Comparison of ENCODE assay signal across 1 cellular context in genomic region chr16:83946154-83946780, GRCh38.
TF ChIP-seq lines count a peak whose summit lies in the region.

No MANE protein-coding gene starts in this region.

TF ChIP-seq in HepG2, 621 proteins besides CTCF, POLR2A, EP300 and RAD21:
- TF ChIP-seq CSRNP1 (CRISPR knock-in tag; IDR thresholded peaks at IDR 0.05) (no peak), ZFP82 (CRISPR knock-in tag; IDR thresholded peaks at IDR 0.05; ENCODE audit: borderline replicate concordance) (no peak), SMAD9 (CRISPR knock-in tag; IDR thresholded peaks at IDR 0.05) (no peak), IRF9 (CRISPR knock-in tag; IDR thresholded peaks at IDR 0.05; ENCODE audit: borderline replicate concordance) (no peak), MLLT10 (CRISPR knock-in tag; IDR thresholded peaks at IDR 0.05) (no peak), ZNF552 (CRISPR knock-in tag; IDR thresholded peaks at IDR 0.05; ENCODE audit: borderline replicate concordance) (no peak), SRSF1 (optimal IDR thresholded peaks at IDR 0.05; ENCODE audit: low read depth, low read length) (peak; percentile 13), HNRNPL (IDR thresholded peaks at IDR 0.05; ENCODE audit: low read depth, low read length) (0 out of 2 replicates have a peak, but pooled peaks have one; percentile 18), ZBTB34 (CRISPR knock-in tag; IDR thresholded peaks at IDR 0.05) (no peak), ZNF768 (CRISPR knock-in tag; IDR thresholded peaks at IDR 0.05) (peak; percentile 98), FOSL2 (CRISPR knock-in tag; IDR thresholded peaks at IDR 0.05) (no peak), ZNF432 (CRISPR knock-in tag; IDR thresholded peaks at IDR 0.05; ENCODE audit: borderline replicate concordance) (no peak), ZC3H13 (CRISPR knock-in tag; IDR thresholded peaks at IDR 0.05) (no peak), PCBP1 (IDR thresholded peaks at IDR 0.05; ENCODE audit: borderline replicate concordance, low read depth, low read length) (0 out of 2 replicates have a peak, but pooled peaks have one; percentile 36), CREB1 (IDR thresholded peaks at IDR 0.05) (no peak), CREB1 (CRISPR knock-in tag; IDR thresholded peaks at IDR 0.05) (no peak), NR2F2 (IDR thresholded peaks at IDR 0.05; ENCODE audit: borderline replicate concordance, low read depth) (no peak), KLF11 (CRISPR knock-in tag; IDR thresholded peaks at IDR 0.05) (no peak), SOX6 (IDR thresholded peaks at IDR 0.05) (no peak), SOX6 (CRISPR knock-in tag; IDR thresholded peaks at IDR 0.05) (no peak), CREB3 (CRISPR knock-in tag; IDR thresholded peaks at IDR 0.05) (no peak), PAX8 (CRISPR knock-in tag; IDR thresholded peaks at IDR 0.05; ENCODE audit: borderline replicate concordance) (no peak), TCF7L2 (IDR thresholded peaks at IDR 0.05; ENCODE audit: low read depth, low read length) (no peak), ZNF550 (CRISPR knock-in tag; IDR thresholded peaks at IDR 0.05; ENCODE audit: borderline replicate concordance) (no peak), ZFYVE20 (CRISPR knock-in tag; IDR thresholded peaks at IDR 0.05; ENCODE audit: borderline replicate concordance, low read depth) (no peak), TRIM22 (IDR thresholded peaks at IDR 0.05) (no peak), KDM5B (CRISPR knock-in tag; IDR thresholded peaks at IDR 0.05; ENCODE audit: borderline replicate concordance) (0 out of 2 replicates have a peak, but pooled peaks have one; percentile 12), ZNF263 (CRISPR knock-in tag; IDR thresholded peaks at IDR 0.05) (peak; percentile 80; the same call in 1 of the 2 replicates), ZNF256 (CRISPR knock-in tag; conservative IDR thresholded peaks at IDR 0.05) (no peak), TSC22D2 (CRISPR knock-in tag; IDR thresholded peaks at IDR 0.05; ENCODE audit: borderline replicate concordance) (no peak), SUZ12 (IDR thresholded peaks at IDR 0.05; ENCODE audit: low read depth, low read length) (no peak), MXD1 (CRISPR knock-in tag; IDR thresholded peaks at IDR 0.05) (0 out of 2 replicates have a peak, but pooled peaks have one; percentile 46), RAD51 (IDR thresholded peaks at IDR 0.05; ENCODE audit: borderline replicate concordance) (no peak), ZC3H4 (CRISPR knock-in tag; IDR thresholded peaks at IDR 0.05; ENCODE audit: borderline replicate concordance) (no peak), ZNF850 (CRISPR knock-in tag; conservative IDR thresholded peaks at IDR 0.05) (no peak), MIER3 (CRISPR knock-in tag; IDR thresholded peaks at IDR 0.05; ENCODE audit: borderline replicate concordance) (no peak), NFE2L1 (CRISPR knock-in tag; IDR thresholded peaks at IDR 0.05; ENCODE audit: borderline replicate concordance) (no peak), SSRP1 (CRISPR knock-in tag; IDR thresholded peaks at IDR 0.05) (no peak), HNRNPLL (IDR thresholded peaks at IDR 0.05; ENCODE audit: low read depth, low read length, poor library complexity, severe bottlenecking) (peak; percentile 13), ZNF180 (CRISPR knock-in tag; IDR thresholded peaks at IDR 0.05; ENCODE audit: borderline replicate concordance, low read depth) (no peak), FOSL1 (CRISPR knock-in tag; IDR thresholded peaks at IDR 0.05; ENCODE audit: borderline replicate concordance) (no peak), ZBTB40 (IDR thresholded peaks at IDR 0.05) (no peak), ZBTB40 (CRISPR knock-in tag; IDR thresholded peaks at IDR 0.05) (0 out of 2 replicates have a peak, but pooled peaks have one; percentile 57), ZNF138 (CRISPR knock-in tag; IDR thresholded peaks at IDR 0.05; ENCODE audit: low read depth) (0 out of 2 replicates have a peak, but pooled peaks have one; percentile 30), HOXA3 (CRISPR knock-in tag; IDR thresholded peaks at IDR 0.05) (no peak), HMGXB4 (CRISPR knock-in tag; IDR thresholded peaks at IDR 0.05; ENCODE audit: borderline replicate concordance in 1 of 2, low read depth in 1 of 2) (no peak), ZNF788 (CRISPR knock-in tag; IDR thresholded peaks at IDR 0.05; ENCODE audit: borderline replicate concordance) (0 out of 2 replicates have a peak, but pooled peaks have one; percentile 43), PHF21A (CRISPR knock-in tag; IDR thresholded peaks at IDR 0.05) (no peak), MEF2D (CRISPR knock-in tag; IDR thresholded peaks at IDR 0.05) (no peak)
